ENCODE assay signal across 23 cellular contexts in the genomic region with DNA sequence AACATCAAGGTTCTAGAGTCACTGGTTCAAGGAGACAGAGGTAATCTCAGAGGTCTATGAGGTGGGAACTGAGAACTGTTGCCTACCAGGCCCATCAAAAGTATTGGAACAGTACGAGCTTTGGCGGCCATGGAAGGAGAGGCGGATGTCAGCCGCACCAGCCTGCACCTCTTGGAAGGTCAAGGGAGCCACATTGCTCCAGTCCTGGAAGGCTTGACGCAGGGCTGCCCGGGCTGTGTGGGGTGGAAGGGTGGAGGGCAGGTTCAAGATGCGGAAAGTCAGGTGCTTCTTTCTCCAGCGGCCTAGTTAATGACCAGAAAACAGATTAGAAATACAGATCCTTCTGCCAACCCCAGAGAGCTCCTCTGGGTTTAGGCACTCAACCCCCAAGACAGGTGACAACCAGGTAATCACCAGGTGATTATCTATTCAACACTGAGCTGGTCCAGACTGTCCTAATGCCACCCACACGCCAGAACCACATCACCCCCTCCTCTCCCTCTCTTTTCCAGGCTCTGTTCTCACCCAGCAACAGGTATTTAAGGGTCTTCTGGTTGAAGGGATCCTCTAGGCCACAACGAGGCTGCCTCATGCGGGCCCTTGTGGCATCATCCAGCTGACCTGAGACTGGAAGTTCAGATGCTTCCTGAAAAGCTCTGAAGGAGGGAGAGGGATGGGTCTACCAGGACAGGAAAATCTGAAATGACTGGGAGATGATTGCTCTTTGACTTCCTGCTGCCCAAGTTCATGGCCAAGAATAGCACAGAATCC. TPM values are rescaled to one million over a fixed set of nuclear protein-coding genes. Genes with fewer than 3 reads are reported as not detected.
DNase-seq lines count a peak whose midpoint lies in the region; ATAC-seq and TF ChIP-seq lines count a peak whose summit lies in the region.
"Had no signal": no experiment of that assay in that cellular context is flagged by ENCODE, and none has a peak within 500 bp of the region (broad histone marks: within the 10 kb centered on the region; RNA-seq: fewer than 3 reads in every experiment).

No MANE protein-coding gene starts in this region.

- H3K9me3 Mint-ChIP-seq in HFFc6 (no peaks in the 10 kb centered on the region), endothelial cell (ENCODE audit: unreplicated experiment) (no peaks in the 10 kb centered on the region)
- H3K9me3 Mint-ChIP-seq: CD4-positive, alpha-beta T cell had no signal

- ATAC-seq in HG02885 (IDR thresholded peaks at IDR 0.05; ENCODE audit: poor library complexity, unreplicated experiment) (no peak), HG02981 (IDR thresholded peaks at IDR 0.05; ENCODE audit: unreplicated experiment) (no peak), HG03354 (IDR thresholded peaks at IDR 0.05; ENCODE audit: poor library complexity, severe bottlenecking, unreplicated experiment) (no peak)
- ATAC-seq: Right ventricle myocardium inferior had no signal

- H3K27me3 Mint-ChIP-seq in HFFc6 (ENCODE audit: insufficient read depth) (no peaks in the 10 kb centered on the region; the same call in 1 of the 2 replicates), endothelial cell (ENCODE audit: unreplicated experiment) (peaks cover 8% of the 10 kb centered on the region)
- H3K27me3 Mint-ChIP-seq: CD4-positive, alpha-beta T cell had no signal

- CTCF ChIA-PET in AG04450 (lab: Charles Lee): interaction anchor here (1.2 kb wide), 2 partner anchors 86 to 100 kb away, joined by 3 read pairs; no protein-coding TSS in a partner anchor

- H3K27me3 ChIP-seq in AG04450 (ENCODE audit: control insufficient read depth, insufficient read depth, low read length) (no peaks in the 10 kb centered on the region), subcutaneous abdominal adipose tissue (ENCODE audit: control insufficient read depth in 5 of 5, insufficient read depth in 4 of 5, low read length in 5 of 5) (no peaks in the 10 kb centered on the region)
- H3K27me3 ChIP-seq: BE2C, SJSA1 had no signal

- no peak for TF ChIP-seq CTCF in AG04450 (IDR thresholded peaks at IDR 0.05; ENCODE audit: low read depth, low read length)
- no peak for TF ChIP-seq CTCF in HFFc6 (IDR thresholded peaks at IDR 0.05)
- TF ChIP-seq CTCF in endothelial cell (IDR thresholded peaks at IDR 0.05; ENCODE audit: unreplicated experiment): no peak

- H3K9me3 ChIP-seq in AG04450 (ENCODE audit: control insufficient read depth, insufficient read depth, low read length): no peaks in the 10 kb centered on the region
- no peaks in the 10 kb centered on the region for H3K9me3 ChIP-seq in subcutaneous abdominal adipose tissue (ENCODE audit: control insufficient read depth in 5 of 5, low read length in 5 of 5)
- H3K9me3 ChIP-seq: BE2C, HAP-1, SJSA1 had no signal

- H3K36me3 ChIP-seq in subcutaneous abdominal adipose tissue (ENCODE audit: control insufficient read depth in 5 of 5, insufficient read depth in 5 of 5, low read length in 5 of 5): peaks cover 4 to 40% (median 29%) of the 10 kb centered on the region in 5 donors
- H3K36me3 ChIP-seq: BE2C, HAP-1 had no signal

- H3K4me1 ChIP-seq in subcutaneous abdominal adipose tissue (ENCODE audit: control insufficient read depth in 5 of 5, insufficient read depth in 5 of 5, low read length in 5 of 5): peaks cover 7 to 47% (median 32%) of the 10 kb centered on the region in 5 donors
- H3K4me1 ChIP-seq: BE2C, HAP-1 had no signal

- peaks cover 40% of the 10 kb centered on the region for H3K4me1 Mint-ChIP-seq in HFFc6 (ENCODE audit: low read depth)
- H3K4me1 Mint-ChIP-seq in endothelial cell (ENCODE audit: unreplicated experiment): peaks cover 7% of the 10 kb centered on the region

- H3K27ac ChIP-seq in AG04450 (ENCODE audit: low read depth, low read length) (no peak overlapping the region), subcutaneous abdominal adipose tissue (ENCODE audit: low read depth, low read length) (no peak overlapping the region)
- H3K27ac ChIP-seq: GM23248, SJSA1 had no signal

- H3K4me3 Mint-ChIP-seq in HFFc6 (peak overlapping the region; percentile 46), endothelial cell (ENCODE audit: unreplicated experiment) (peak overlapping the region; percentile 11)
- H3K4me3 Mint-ChIP-seq: CD4-positive, alpha-beta T cell had no signal

- H3K9ac ChIP-seq in subcutaneous abdominal adipose tissue (ENCODE audit: low read length in 5 of 5): peak overlapping the region in 1 of 5 donors; percentile 10

- POLR2A ChIA-PET in AG04450 (lab: Yijun Ruan, JAX): interaction anchor here (0.7 to 1.5 kb wide), 2 partner anchors 10 to 121 kb away, joined by 3 to 5 read pairs; no protein-coding TSS in a partner anchor

- H3K4me3 ChIP-seq in AG04450 (ENCODE audit: low read depth, low read length) (peak overlapping the region; percentile 2; the same call in 1 of the 2 replicates), subcutaneous abdominal adipose tissue (ENCODE audit: low read depth in 1 of 5, low read length in 5 of 5) (peak overlapping the region; percentile 23 to 95 (median 79))
- H3K4me3 ChIP-seq: HAP-1, SJSA1 had no signal

- H3K36me3 Mint-ChIP-seq in HFFc6 (ENCODE audit: low read depth) (peaks cover 27% of the 10 kb centered on the region; the same call in 1 of the 2 replicates), endothelial cell (ENCODE audit: low read depth, unreplicated experiment) (peaks cover 14% of the 10 kb centered on the region)

- H3K27ac Mint-ChIP-seq in HFFc6 (peak overlapping the region; percentile 64; the same call in 1 of the 2 replicates), endothelial cell (ENCODE audit: unreplicated experiment) (no peak overlapping the region)
- H3K27ac Mint-ChIP-seq: CD4-positive, alpha-beta T cell had no signal

- DNase-seq in AG04450 (ENCODE audit: low read depth, low spot score) (no peak), HFFc6 (no peak), endothelial cell (ENCODE audit: low spot score) (no peak)
- DNase-seq: BE2C; CD4-positive, alpha-beta T cell; COR-L47; DMS79 treated with DMSO at 0.1 percent for 48 hours; GM23248; MM.1S; NCI-H1048; NCI-H1417 treated with DMSO at 0.1 percent for 48 hours; NCI-H187; NCI-H446 treated with DMSO at 0.1 percent for 48 hours; NCI-H526 treated with DMSO at 0.1 percent for 48 hours; OCI-M1; SW 1271 had no signal

RNA-seq across cellular contexts. Expression of a gene that starts 2.0 kb away (rescaled TPM):
- polyA plus RNA-seq in AG04450 (2011; rRNA removed): 43.8 and 46.3 TPM in 2 replicates
- polyA minus RNA-seq in AG04450 (2011; rRNA and poly(A)+ RNA removed): 14.9 and 22.3 TPM in 2 replicates
- total RNA-seq in HFFc6 (2021; fragmentation: NEBNext Ultra II Directional; extraction: Animal tissue kit (Norgen Biotek cat#: 25700)): 10 to 100 TPM; 13.7 to 24.7 (median 21.4) TPM
- total RNA-seq in endothelial cell (ENCODE audit: unreplicated experiment): 0.15 TPM
- total RNA-seq: CD4-positive, alpha-beta T cell had no signal

RNA-seq across cellular contexts. Expression of a gene that starts 11.4 kb away (rescaled TPM):
- 10.9 and 15.0 TPM in 2 replicates for polyA plus RNA-seq in AG04450 (2011; rRNA removed)
- 12.3 and 16.6 TPM in 2 replicates for polyA minus RNA-seq in AG04450 (2011; rRNA and poly(A)+ RNA removed)
- total RNA-seq in HFFc6 (2021; fragmentation: NEBNext Ultra II Directional; extraction: Animal tissue kit (Norgen Biotek cat#: 25700)): 10 to 100 TPM; 31.7 to 33.5 (median 32.5) TPM
- 32.5 TPM for total RNA-seq in endothelial cell (ENCODE audit: unreplicated experiment)

RNA-seq across cellular contexts. Expression of a gene that starts 22.9 kb away (rescaled TPM):
- polyA plus RNA-seq in AG04450 (2011; rRNA removed): 40.9 and 49.3 TPM in 2 replicates
- 50.3 and 57.7 TPM in 2 replicates for polyA minus RNA-seq in AG04450 (2011; rRNA and poly(A)+ RNA removed)
- total RNA-seq in HFFc6 (2021; fragmentation: NEBNext Ultra II Directional; extraction: Animal tissue kit (Norgen Biotek cat#: 25700)): 100 to 1,000 TPM in 1 of 6 experiments, 10 to 100 TPM in 5; 79.9 to 100 (median 90.1) TPM
- 33.9 TPM for total RNA-seq in endothelial cell (ENCODE audit: unreplicated experiment)

RNA-seq across cellular contexts. Expression of a gene that starts 23.2 kb away (rescaled TPM):
- 129 and 178 TPM in 2 replicates for polyA plus RNA-seq in AG04450 (2011; rRNA removed)
- polyA minus RNA-seq in AG04450 (2011; rRNA and poly(A)+ RNA removed): 19.0 and 29.3 TPM in 2 replicates
- total RNA-seq in HFFc6 (2021; fragmentation: NEBNext Ultra II Directional; extraction: Animal tissue kit (Norgen Biotek cat#: 25700)): 10 to 100 TPM; 68.9 to 85.5 (median 78.4) TPM
- total RNA-seq in endothelial cell (ENCODE audit: unreplicated experiment): 76.6 TPM

Comparison
In these comparisons a context has a peak if more than half of its experiments do, and no peak if none do; other contexts are left out.
1. RNA of a gene that starts 2.0 kb away (total RNA-seq): 13.7 to 24.7 TPM in HFFc6; 0.15 TPM in endothelial cell (single experiment); every median in the first group is over 10 times any median in the second.